ENCODE assay signal across 1 cellular context in the genomic region with DNA sequence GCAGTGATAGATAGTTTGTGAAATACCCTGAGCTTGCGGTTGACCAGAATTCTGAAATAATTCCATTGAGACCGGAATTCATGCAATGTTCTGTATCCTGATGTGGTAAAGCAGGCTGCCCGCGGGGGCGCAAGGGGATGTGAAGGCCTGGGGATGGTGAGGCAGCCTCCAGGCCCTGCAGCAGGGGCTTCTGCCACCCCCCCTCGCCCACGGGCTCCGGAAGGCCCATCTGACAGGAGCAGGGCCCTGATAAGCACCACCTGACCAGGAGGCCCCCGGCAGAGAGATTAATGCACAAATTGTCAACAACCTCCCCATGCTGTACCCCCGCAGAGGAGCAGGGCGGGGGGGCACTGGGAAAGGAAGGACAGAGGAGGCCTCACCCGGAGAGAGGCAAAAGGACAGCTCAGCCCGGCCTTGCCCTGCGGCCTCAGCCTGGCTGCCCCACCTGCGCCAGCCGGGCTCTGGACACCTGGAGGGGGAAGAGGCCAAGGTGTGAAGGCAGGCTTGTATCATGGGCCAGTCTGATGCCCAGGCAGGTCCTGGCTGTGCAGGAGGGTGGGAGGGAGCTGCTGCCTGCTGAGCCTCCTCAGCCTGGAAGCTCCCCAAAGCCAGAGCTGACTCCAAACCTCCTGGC.
TF ChIP-seq lines count a peak whose summit lies in the region.

No MANE protein-coding gene starts in this region.

TF ChIP-seq in HepG2, 621 proteins besides CTCF, POLR2A, EP300 and RAD21 (continued from another document):
- no peak for TF ChIP-seq EHMT2 (IDR thresholded peaks at IDR 0.05; ENCODE audit: borderline replicate concordance, low read depth, low read length)
- TF ChIP-seq, protein P1, sequence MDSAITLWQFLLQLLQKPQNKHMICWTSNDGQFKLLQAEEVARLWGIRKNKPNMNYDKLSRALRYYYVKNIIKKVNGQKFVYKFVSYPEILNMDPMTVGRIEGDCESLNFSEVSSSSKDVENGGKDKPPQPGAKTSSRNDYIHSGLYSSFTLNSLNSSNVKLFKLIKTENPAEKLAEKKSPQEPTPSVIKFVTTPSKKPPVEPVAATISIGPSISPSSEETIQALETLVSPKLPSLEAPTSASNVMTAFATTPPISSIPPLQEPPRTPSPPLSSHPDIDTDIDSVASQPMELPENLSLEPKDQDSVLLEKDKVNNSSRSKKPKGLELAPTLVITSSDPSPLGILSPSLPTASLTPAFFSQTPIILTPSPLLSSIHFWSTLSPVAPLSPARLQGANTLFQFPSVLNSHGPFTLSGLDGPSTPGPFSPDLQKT (CRISPR knock-in tag; IDR thresholded peaks at IDR 0.05; ENCODE audit: borderline replicate concordance), result no peak
